Comparison of ENCODE assay signal across 3 cellular contexts in the genomic region with DNA sequence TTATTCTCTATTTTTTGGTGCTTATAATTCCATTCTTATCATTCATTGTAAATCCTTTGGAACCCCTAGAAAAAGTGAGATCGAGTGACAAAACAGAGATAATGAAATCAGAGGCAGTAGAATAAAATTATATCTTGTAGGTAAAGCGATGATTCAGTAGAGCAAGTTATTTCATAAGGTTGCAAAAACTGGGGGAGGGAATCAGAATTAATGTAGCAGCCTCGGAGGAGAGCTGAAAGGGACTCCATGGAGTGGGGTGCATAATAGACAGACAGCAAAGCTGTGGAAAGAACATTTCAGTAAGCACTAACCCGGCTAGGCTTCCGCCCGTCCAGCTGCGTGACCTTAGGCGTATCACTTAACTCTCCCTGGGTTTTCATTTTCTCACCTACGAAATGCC.
"Had no signal": no experiment of that assay in that cellular context is flagged by ENCODE, and none has a peak within 500 bp of the region (broad histone marks: within the 10 kb centered on the region; RNA-seq: fewer than 3 reads in every experiment).

No MANE protein-coding gene starts in this region.

- ATAC-seq: GM12878 had no signal

- DNase-seq: GDM1, GF-D8 had no signal

- H3K4me3 ChIP-seq: GM12878 had no signal
